Comparison of ENCODE assay signal across 7 cellular contexts in genomic region chr17:81684442-81684911, GRCh38. TPM values are rescaled to one million over a fixed set of nuclear protein-coding genes. Genes with fewer than 3 reads are reported as not detected.
DNase-seq lines count a peak whose midpoint lies in the region; ATAC-seq and TF ChIP-seq lines count a peak whose summit lies in the region.

No MANE protein-coding gene starts in this region.

- H3K27me3 Mint-ChIP-seq in osteocyte (ENCODE audit: unreplicated experiment) = no peaks in the 10 kb centered on the region

- H3K4me3 ChIP-seq in PC-9 = peak overlapping the region; percentile 93

- intact Hi-C loops in PC-9 (cut with micrococcal nuclease; ENCODE audit: unreplicated experiment) = loop anchor here (1.0 to 5.0 kb wide), 3 partner anchors 19 to 338 kb away; partner anchors contain the start of genes CENPX, LRRC45, MRPL12 and NPLOC4

- peaks cover 13% of the 10 kb centered on the region for H4K20me1 ChIP-seq in PC-9 (ENCODE audit: insufficient read depth)

- no peak overlapping the region for H2AFZ ChIP-seq in PC-9

- H3K9me3 Mint-ChIP-seq in osteocyte (ENCODE audit: unreplicated experiment) = no peaks in the 10 kb centered on the region

- TSS peak; percentile 75 for BruUV-seq in PC-9 (replicated peaks; lab: Mats Ljungman, UMichigan)

- peaks cover 11% of the 10 kb centered on the region; the same call in 1 of the 2 replicates for H3F3A ChIP-seq in PC-9 (ENCODE audit: insufficient read depth, low read depth)

- POLR2A ChIA-PET in PC-9 (lab: Charles Lee; ENCODE audit: unreplicated experiment) = interaction anchor here (0.8 kb wide), 1 partner anchor 25 kb away, joined by 10 read pairs; no protein-coding TSS in a partner anchor

- no peaks in the 10 kb centered on the region for H3K27me3 ChIP-seq in PC-9 (ENCODE audit: insufficient read depth, low read depth)

- H3K9me3 ChIP-seq in PC-9 (ENCODE audit: insufficient read depth, low read depth) = no peaks in the 10 kb centered on the region

- H3K4me1 ChIP-seq in PC-9 (replicated peaks; ENCODE audit: insufficient read depth) = peaks cover 5% of the 10 kb centered on the region

- peak; percentile 36 for DNase-seq in GM20000 (ENCODE audit: low spot score)
- DNase-seq in PC-9 = peak in 1 of 2 experiments; percentile 68
- no peak for DNase-seq in osteocyte (ENCODE audit: extremely low spot score, unreplicated experiment)
- no peak for DNase-seq in SW 1271 (lab: John Stamatoyannopoulos, UW)
- DNase-seq in anterior cingulate cortex (lab: John Stamatoyannopoulos, UW) = no peak
- no peak for DNase-seq in NCI-H2081 treated with DMSO at 0.1 percent for 48 hours (lab: John Stamatoyannopoulos, UW)

- H3K36me3 Mint-ChIP-seq in osteocyte (ENCODE audit: unreplicated experiment) = peaks cover 28% of the 10 kb centered on the region

- H3K4me1 Mint-ChIP-seq in osteocyte (ENCODE audit: unreplicated experiment) = peaks cover 33% of the 10 kb centered on the region

- H3K4me3 Mint-ChIP-seq in osteocyte (ENCODE audit: unreplicated experiment) = peak overlapping the region; percentile 81

- peak overlapping the region; percentile 78 for H3K27ac ChIP-seq in PC-9

- H3K36me3 ChIP-seq in PC-9 (ENCODE audit: low read depth) = no peaks in the 10 kb centered on the region

- CTCF ChIA-PET in PC-9 (lab: Charles Lee) = no interaction called here

- H3K4me2 ChIP-seq in PC-9 = peak overlapping the region; percentile 98

- H3K27ac Mint-ChIP-seq in osteocyte (ENCODE audit: unreplicated experiment) = peak overlapping the region; percentile 89

- no peak for TF ChIP-seq CTCF in GM20000 (IDR thresholded peaks at IDR 0.05; ENCODE audit: extremely low read depth, missing control alignments)
- TF ChIP-seq CTCF in PC-9 (conservative IDR thresholded peaks at IDR 0.05) = no peak
- no peak for TF ChIP-seq CTCF in osteocyte (IDR thresholded peaks at IDR 0.05)

- no peaks in the 10 kb centered on the region for H3K9me2 ChIP-seq in PC-9 (ENCODE audit: insufficient read depth)

- peaks cover 55% of the 10 kb centered on the region for H3K79me2 ChIP-seq in PC-9 (ENCODE audit: low read depth)

- peak; percentile 46 for ATAC-seq in esophagus mucosa

RNA-seq across cellular contexts. Expression of gene HGS, which starts 0.7 kb away (rescaled TPM):
- total RNA-seq in PC-9 (2021) = 149 and 166 TPM in 2 replicates
- 62.5 TPM for total RNA-seq in esophagus mucosa
- total RNA-seq in osteocyte = 111 and 117 TPM in 2 replicates

RNA-seq across cellular contexts. Expression of gene ARL16, which starts 0.9 kb away (rescaled TPM):
- total RNA-seq in PC-9 (2021) (41.7 and 48.3 TPM in 2 replicates), esophagus mucosa (24.3 TPM), osteocyte (41.7 and 46.3 TPM in 2 replicates)

RNA-seq across cellular contexts. Expression of gene CCDC137, which starts 17.9 kb away (rescaled TPM):
- 29.3 and 30.0 TPM in 2 replicates for total RNA-seq in PC-9 (2021)
- 21.4 TPM for total RNA-seq in esophagus mucosa
- total RNA-seq in osteocyte = 13.6 and 14.9 TPM in 2 replicates

RNA-seq across cellular contexts. Expression of gene OXLD1, which starts 18.1 kb away (rescaled TPM):
- total RNA-seq in PC-9 (2021) (40.2 and 66.0 TPM in 2 replicates), esophagus mucosa (22.4 TPM), osteocyte (31.2 and 32.1 TPM in 2 replicates)

RNA-seq across cellular contexts. Expression of gene MRPL12, which starts 18.7 kb away (rescaled TPM):
- total RNA-seq in PC-9 (2021) = 98.6 and 142 TPM in 2 replicates
- 89.5 TPM for total RNA-seq in esophagus mucosa
- total RNA-seq in osteocyte = 47.9 and 51.1 TPM in 2 replicates
